20 cellular contexts compared by ENCODE assay signal in genomic region chr1:211814313-211814712, GRCh38. TPM values are rescaled to one million over a fixed set of nuclear protein-coding genes. Genes with fewer than 3 reads are reported as not detected.
DNase-seq lines count a peak whose midpoint lies in the region; ATAC-seq, FAIRE-seq and TF ChIP-seq lines count a peak whose summit lies in the region.
"Had no signal": no experiment of that assay in that cellular context is flagged by ENCODE, and none has a peak within 500 bp of the region (broad histone marks: within the 10 kb centered on the region; RNA-seq: fewer than 3 reads in every experiment).

No MANE protein-coding gene starts in this region.

- POLR2A ChIA-PET in HepG2 (lab: Yijun Ruan, JAX) = no interaction called here

- no peaks in the 10 kb centered on the region for H3K27me3 ChIP-seq in liver (ENCODE audit: control insufficient read depth in 4 of 4, insufficient read depth in 4 of 4, low read length in 3 of 4)
- no peaks in the 10 kb centered on the region for H3K27me3 ChIP-seq in HepG2 (ENCODE audit: control insufficient read depth in 1 of 2, insufficient read depth in 2 of 2, low read length in 2 of 2)
- H3K27me3 ChIP-seq in dorsolateral prefrontal cortex = no peaks in the 10 kb centered on the region
- no peaks in the 10 kb centered on the region for H3K27me3 ChIP-seq in mammary epithelial cell (ENCODE audit: insufficient read depth, low read length)

- ATAC-seq in HepG2 = no peak
- ATAC-seq: GM23338 had no signal

- H3K27ac ChIP-seq in liver (ENCODE audit: low read depth in 1 of 2, low read length in 2 of 2) (no peak overlapping the region), HepG2 (ENCODE audit: extremely low read length, insufficient read depth, low read length) (no peak overlapping the region), dorsolateral prefrontal cortex (peak overlapping the region in 47 of 59 donors; percentile 3 to 87 (median 66)), mammary epithelial cell (ENCODE audit: insufficient read depth, low read depth, low read length) (no peak overlapping the region)
- H3K27ac ChIP-seq: C4-2B, KMS-11 had no signal

- intact Hi-C loops in HepG2 (cut with micrococcal nuclease; ENCODE audit: unreplicated experiment) (no loop called here), dorsolateral prefrontal cortex (cut with DNase I) (no loop called here), mammary epithelial cell (cut with micrococcal nuclease) (no loop called here)

- H4K20me1 ChIP-seq in HepG2 (ENCODE audit: insufficient read depth, low read length) = 0 out of 2 replicates have a peak, but pooled peaks cover 2% of the 10 kb centered on the region
- no peaks in the 10 kb centered on the region for H4K20me1 ChIP-seq in mammary epithelial cell (ENCODE audit: insufficient read depth, low read length)

- peaks cover 0 to 18% (median 1%) of the 10 kb centered on the region in 4 donors for H3K36me3 ChIP-seq in liver (ENCODE audit: control insufficient read depth in 4 of 4, insufficient read depth in 3 of 4, low read depth in 1 of 4, low read length in 3 of 4)
- H3K36me3 ChIP-seq in HepG2 (replicated peaks in 1 of 2; ENCODE audit: control insufficient read depth in 1 of 2, insufficient read depth in 2 of 2, low read length in 2 of 2) = peaks cover 1 to 16% of the 10 kb centered on the region in 2 experiments; a peak in 2 of 5 replicates
- no peaks in the 10 kb centered on the region for H3K36me3 ChIP-seq in mammary epithelial cell (ENCODE audit: insufficient read depth, low read length)

- TF ChIP-seq EP300 in HepG2 (IDR thresholded peaks at IDR 0.05; ENCODE audit: low read depth in 2 of 2, low read length in 2 of 2) (no peak), HepG2 (CRISPR knock-in tag; IDR thresholded peaks at IDR 0.05; ENCODE audit: borderline replicate concordance) (no peak)

- dilution Hi-C loops in mammary epithelial cell (cut with HindIII; ENCODE audit: low sequenced_read_pairs) = no loop called here

- no TSS peak for BruUV-seq in HepG2 (replicated peaks; lab: Mats Ljungman, UMichigan)
- no TSS peak for BruUV-seq in mammary epithelial cell (replicated peaks; lab: Mats Ljungman, UMichigan)

- in situ Hi-C loops in HepG2 (cut with HindIII; ENCODE audit: extremely low pct_ligation_motif_present, low pct_unique_long_range_greater_than_20kb) = no loop called here
- in situ Hi-C loops in mammary epithelial cell (cut with MboI; ENCODE audit: low sequenced_read_pairs in 2 of 2) = no loop called here

- no peak for FAIRE-seq in HepG2 (lab: Jason Lieb, UNC)
- no peak for FAIRE-seq in RCC 7860 (lab: Jason Lieb, UNC)
- FAIRE-seq: G401.6, GM12892, GM18507, H54, HTR-8/SVneo had no signal

- no peak for DNase-seq in HepG2 (ENCODE audit: low spot score)
- DNase-seq in RPMI8226 = peak; percentile 14
- no peak for DNase-seq in dorsolateral prefrontal cortex
- no peak for DNase-seq in RCC 7860 (ENCODE audit: low spot score)
- no peak for DNase-seq in mammary epithelial cell
- no peak for DNase-seq in activated CD4-positive, alpha-beta T cell treated with anti-CD3 and anti-CD28 coated beads, Interleukin-2, amount 50 U/mL, for 4 hours
- DNase-seq: ACHN; Caco-2; CD4-positive, alpha-beta T cell; HCEC 1CT; HFFc6 had no signal

- H3K4me2 ChIP-seq in HepG2 (ENCODE audit: low read depth, low read length) (no peak overlapping the region), mammary epithelial cell (ENCODE audit: insufficient read depth, low read depth, low read length) (no peak overlapping the region)
- H3K4me2 ChIP-seq: GM23338, KMS-11 had no signal

- H3K4me1 ChIP-seq in liver (ENCODE audit: control insufficient read depth in 4 of 4, insufficient read depth in 4 of 4, low read length in 3 of 4) (peaks cover 0 to 30% (median 16%) of the 10 kb centered on the region in 4 donors), HepG2 (ENCODE audit: insufficient read depth, low read length) (no peaks in the 10 kb centered on the region), mammary epithelial cell (ENCODE audit: insufficient read depth, low read length) (no peaks in the 10 kb centered on the region)

- H3K79me2 ChIP-seq in HepG2 (ENCODE audit: insufficient read depth, low read length) (no peaks in the 10 kb centered on the region), mammary epithelial cell (ENCODE audit: insufficient read depth, low read length) (peaks cover 3% of the 10 kb centered on the region)

- H3K9ac ChIP-seq in liver (ENCODE audit: low read depth in 1 of 2, low read length in 2 of 2) (no peak overlapping the region), HepG2 (ENCODE audit: insufficient read depth, low read depth, low read length) (no peak overlapping the region), mammary epithelial cell (ENCODE audit: insufficient read depth, low read length) (no peak overlapping the region)
- H3K9ac ChIP-seq: KMS-11 had no signal

- TF ChIP-seq POLR2A in HepG2 (IDR thresholded peaks at IDR 0.05; ENCODE audit: insufficient read depth in 1 of 2, low read depth in 2 of 2, low read length in 2 of 2) = no peak

- TF ChIP-seq RAD21 in liver (IDR thresholded peaks at IDR 0.05) (no peak), HepG2 (CRISPR knock-in tag; IDR thresholded peaks at IDR 0.05) (no peak)

- H3K4me3 ChIP-seq in liver (ENCODE audit: low read depth in 1 of 3, low read length in 3 of 3) (no peak overlapping the region), HepG2 (replicated peaks in 1 of 3; ENCODE audit: insufficient read depth in 1 of 3, low read depth in 2 of 3, low read length in 3 of 3) (no peak overlapping the region), dorsolateral prefrontal cortex (peak overlapping the region in 2 of 59 donors; percentile 2 to 20), mammary epithelial cell (replicated peaks in 1 of 3; ENCODE audit: insufficient read depth in 1 of 3, low read depth in 2 of 3, low read length in 3 of 3) (no peak overlapping the region)
- H3K4me3 ChIP-seq: GM23338 had no signal

- CTCF ChIA-PET in HepG2 (lab: Yijun Ruan, JAX; ENCODE audit: low intra/inter-chr PET ratio, low total read pairs) (no interaction called here), mammary epithelial cell (lab: Charles Lee; ENCODE audit: low non-redundant PET) (no interaction called here)

- H3K9me3 ChIP-seq in liver (ENCODE audit: control insufficient read depth in 4 of 4, low read length in 3 of 4) (no peaks in the 10 kb centered on the region), HepG2 (ENCODE audit: low read length) (no peaks in the 10 kb centered on the region), mammary epithelial cell (replicated peaks; ENCODE audit: insufficient read depth, low read length) (no peaks in the 10 kb centered on the region)
- H3K9me3 ChIP-seq: Caco-2 had no signal

- 88% methylated on average over 1 of the region's 1 CpG for WGBS in liver
- 92% methylated on average over 1 of the region's 1 CpG for WGBS in HepG2 (ENCODE audit: low lambda C conversion rate)
- WGBS in mammary epithelial cell (ENCODE audit: low coverage, missing lambda C conversion rate) = 100% methylated on average over 1 of the region's 1 CpG

- TF ChIP-seq CTCF in liver (IDR thresholded peaks at IDR 0.05; ENCODE audit: low read depth, low read length, missing input control) (no peak), HepG2 (CRISPR knock-in tag; IDR thresholded peaks at IDR 0.05) (no peak), dorsolateral prefrontal cortex (IDR thresholded peaks at IDR 0.05 in 54 of 56, conservative IDR thresholded peaks at IDR 0.05 in 2 of 56; ENCODE audit: low read depth in 1 of 56, partially characterized antibody in 56 of 56) (no peak), mammary epithelial cell (conservative IDR thresholded peaks at IDR 0.05 in 1 of 2, IDR thresholded peaks at IDR 0.05 in 1 of 2; ENCODE audit: extremely low read depth in 1 of 2, insufficient read depth in 1 of 2, low read depth in 1 of 2, low read length in 2 of 2) (no peak)

- H2AFZ ChIP-seq in HepG2 (ENCODE audit: low read length) (no peak overlapping the region), mammary epithelial cell (ENCODE audit: low read depth, low read length) (no peak overlapping the region)
- H2AFZ ChIP-seq: GM23338 had no signal

TF ChIP-seq in HepG2, 621 proteins besides CTCF, POLR2A, EP300 and RAD21 (continues in another document):
- no peak for TF ChIP-seq ZNF12 (CRISPR knock-in tag; IDR thresholded peaks at IDR 0.05)
- TF ChIP-seq HMG20B (CRISPR knock-in tag; conservative IDR thresholded peaks at IDR 0.05) = no peak

RNA-seq across cellular contexts. Expression of gene LPGAT1, which starts 16.2 kb away (rescaled TPM):
- total RNA-seq in liver = 10 to 100 TPM; 48.7 to 53.8 TPM
- polyA plus RNA-seq in liver = 10 to 100 TPM; 11.6 to 15.7 TPM
- total RNA-seq in HepG2 (2016; rRNA removed; fragmentation: Illumina TruSeq; extraction: Trizol) = 48.3 and 51.0 TPM in 2 replicates
- 19.6 and 21.6 TPM in 2 replicates for total RNA-seq in HepG2 (2016; cell fraction: cytosol; rRNA removed; fragmentation: Illumina TruSeq; extraction: Trizol; ENCODE audit: low read depth)
- total RNA-seq in HepG2 (2016; cell fraction: insoluble cytoplasmic fraction; rRNA removed; fragmentation: Illumina TruSeq; extraction: Trizol) = 47.1 and 49.5 TPM in 2 replicates
- 45.9 and 50.5 TPM in 2 replicates for total RNA-seq in HepG2 (2016; cell fraction: membrane; rRNA removed; fragmentation: Illumina TruSeq; extraction: Trizol)
- 43.8 and 48.5 TPM in 2 replicates for total RNA-seq in HepG2 (2016; cell fraction: nucleus; rRNA removed; fragmentation: Illumina TruSeq; extraction: Trizol)
- 11.7 and 12.1 TPM in 2 replicates for polyA plus RNA-seq in HepG2 (2011; rRNA removed)
- polyA plus RNA-seq in HepG2 (2011; cell fraction: cytosol; rRNA removed) = 7.8 and 9.8 TPM in 2 replicates
- 6.5 and 10.8 TPM in 2 replicates for polyA plus RNA-seq in HepG2 (2011; cell fraction: nucleus; rRNA removed)
- 12.6 and 14.0 TPM in 2 replicates for polyA plus RNA-seq in HepG2 (2012)
- 5.8 and 6.0 TPM in 2 replicates for polyA plus RNA-seq in HepG2 (2016; cell fraction: cytosol; fragmentation: Illumina TruSeq; extraction: Trizol; ENCODE audit: low read depth)
- polyA plus RNA-seq in HepG2 (2016; cell fraction: insoluble cytoplasmic fraction; fragmentation: Illumina TruSeq; extraction: Trizol; ENCODE audit: low read depth) = 29.0 and 32.3 TPM in 2 replicates
- 17.2 and 17.5 TPM in 2 replicates for polyA plus RNA-seq in HepG2 (2016; cell fraction: membrane; fragmentation: Illumina TruSeq; extraction: Trizol; ENCODE audit: low read depth)
- 35.8 and 40.8 TPM in 2 replicates for polyA plus RNA-seq in HepG2 (2016; cell fraction: nucleus; fragmentation: Illumina TruSeq; extraction: Trizol; ENCODE audit: insufficient read depth, low read depth)
- 12.2 and 16.2 TPM in 2 replicates for polyA minus RNA-seq in HepG2 (2011; rRNA and poly(A)+ RNA removed; ENCODE audit: low replicate concordance)
- 31.7 and 37.7 TPM in 2 replicates for polyA minus RNA-seq in HepG2 (2011; cell fraction: cytosol; rRNA and poly(A)+ RNA removed)
- polyA minus RNA-seq in HepG2 (2011; cell fraction: nucleus; rRNA and poly(A)+ RNA removed) = 32.2 and 34.1 TPM in 2 replicates
- 100 to 1,000 TPM in 15 of 120 experiments, 10 to 100 TPM in 105; 38.8 to 131 (median 83.4) TPM for total RNA-seq in dorsolateral prefrontal cortex
- total RNA-seq in mammary epithelial cell = 10 to 100 TPM; 42.0 to 44.5 TPM
- polyA plus RNA-seq in mammary epithelial cell = 8.3 TPM
- 27.8 TPM for polyA minus RNA-seq in mammary epithelial cell

Comparison
In these comparisons a context has a peak if more than half of its experiments do, and no peak if none do; other contexts are left out.
1. H3K27ac ChIP-seq: peak in dorsolateral prefrontal cortex (47 of 59); none in liver (0 of 2), HepG2 (single experiment) and mammary epithelial cell (single experiment).